ENCODE assay signal across 1 cellular context in genomic region chr10:86399514-86399878, GRCh38.
TF ChIP-seq lines count a peak whose summit lies in the region.

No MANE protein-coding gene starts in this region.

TF ChIP-seq in K562, 482 proteins besides CTCF, POLR2A, EP300 and RAD21 (continued from another document):
- TF ChIP-seq GTF3C2 (IDR thresholded peaks at IDR 0.05; ENCODE audit: borderline replicate concordance, extremely low read depth, insufficient read length) (no peak), MNT (conservative IDR thresholded peaks at IDR 0.05) (no peak), BRF1 (IDR thresholded peaks at IDR 0.05; ENCODE audit: borderline replicate concordance, extremely low read depth, insufficient read length) (no peak), HLTF (IDR thresholded peaks at IDR 0.05) (no peak)
